Comparison of ENCODE assay signal across 17 cellular contexts in the genomic region with DNA sequence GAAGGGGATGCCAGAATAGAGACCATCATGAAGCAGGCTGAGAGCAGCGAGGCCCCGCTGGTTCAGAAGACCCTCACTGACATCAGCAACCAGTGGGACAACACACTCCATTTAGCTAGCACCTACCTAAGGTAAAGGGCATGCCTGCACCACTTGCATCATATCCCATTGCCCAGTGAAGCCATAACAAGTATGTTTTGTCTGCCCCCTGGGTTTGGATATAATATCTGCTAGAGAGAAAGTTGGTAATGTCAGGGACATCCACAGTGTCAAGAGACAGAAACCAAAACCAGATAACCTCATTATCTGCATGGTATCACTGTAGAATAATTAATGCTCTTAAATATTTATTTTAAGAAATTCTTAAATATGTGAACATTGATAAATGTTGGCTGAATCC.
DNase-seq lines count a peak whose midpoint lies in the region; ATAC-seq, FAIRE-seq and TF ChIP-seq lines count a peak whose summit lies in the region.
"Had no signal": no experiment of that assay in that cellular context is flagged by ENCODE, and none has a peak within 500 bp of the region (broad histone marks: within the 10 kb centered on the region; RNA-seq: fewer than 3 reads in every experiment).

No MANE protein-coding gene starts in this region.

- no peaks in the 10 kb centered on the region for H3K79me2 ChIP-seq in PC-3 (ENCODE audit: low read length)

- H3K27me3 ChIP-seq in BE2C (no peaks in the 10 kb centered on the region), PC-3 (ENCODE audit: low read length) (no peaks in the 10 kb centered on the region), foreskin keratinocyte (no peaks in the 10 kb centered on the region)

- DNase-seq in BE2C = no peak
- no peak for DNase-seq in GM19239 (ENCODE audit: insufficient read length, low spot score)
- no peak for DNase-seq in PC-3
- DNase-seq in foreskin keratinocyte = no peak
- no peak for DNase-seq in glomerular visceral epithelial cell (ENCODE audit: extremely low spot score)
- no peak for DNase-seq in COLO668 (lab: John Stamatoyannopoulos, UW; ENCODE audit: unreplicated experiment)
- DNase-seq: ACHN; CD4-positive, alpha-beta T cell; DMS153; DND-41; EL; H9; KG1 had no signal

- no peaks in the 10 kb centered on the region for H3K9me2 ChIP-seq in PC-3 (replicated peaks; ENCODE audit: low read length)

- intact Hi-C loops in PC-3 (cut with micrococcal nuclease) = no loop called here

- H3K4me1 ChIP-seq in BE2C (no peaks in the 10 kb centered on the region), PC-3 (ENCODE audit: insufficient read depth, low read length) (no peaks in the 10 kb centered on the region), foreskin keratinocyte (no peaks in the 10 kb centered on the region)

- ATAC-seq in PC-3 = 0 out of 2 replicates have a peak, but pooled peaks have one; percentile 31
- ATAC-seq in foreskin keratinocyte = no peak
- ATAC-seq in GM21717 (IDR thresholded peaks at IDR 0.05; ENCODE audit: unreplicated experiment) = no peak

- H3K27ac ChIP-seq in PC-3 (ENCODE audit: low read length) = no peak overlapping the region
- H3K27ac ChIP-seq in foreskin keratinocyte = no peak overlapping the region
- H3K27ac ChIP-seq: C4-2B had no signal

- no peak overlapping the region for H3K4me3 ChIP-seq in BE2C (ENCODE audit: low read depth, low read length)
- H3K4me3 ChIP-seq in PC-3 (ENCODE audit: low read length) = no peak overlapping the region

- H3K36me3 ChIP-seq in BE2C (peaks cover 8% of the 10 kb centered on the region), PC-3 (ENCODE audit: low read depth, low read length) (no peaks in the 10 kb centered on the region)

- no peak overlapping the region for H3K9ac ChIP-seq in PC-3 (ENCODE audit: low read length)

- H3K9me3 ChIP-seq in BE2C (no peaks in the 10 kb centered on the region), PC-3 (ENCODE audit: low read length) (no peaks in the 10 kb centered on the region)

- CTCF ChIA-PET in PC-3 (lab: Charles Lee) = no interaction called here

- peak; percentile 12; the same call in 1 of the 2 replicates for TF ChIP-seq CTCF in BE2C (IDR thresholded peaks at IDR 0.05; ENCODE audit: low read depth, low read length)
- no peak for TF ChIP-seq CTCF in PC-3 (conservative IDR thresholded peaks at IDR 0.05; ENCODE audit: low read depth, low read length)
- peak; percentile 17 for TF ChIP-seq CTCF in foreskin keratinocyte (conservative IDR thresholded peaks at IDR 0.05)

- no peaks in the 10 kb centered on the region for H3F3A ChIP-seq in PC-3 (ENCODE audit: low read length, unreplicated experiment)

- H2AFZ ChIP-seq in PC-3 (ENCODE audit: low read length) = no peak overlapping the region

- POLR2A ChIA-PET in PC-3 (lab: Charles Lee; ENCODE audit: unreplicated experiment) = no interaction called here

- no peaks in the 10 kb centered on the region for H4K20me1 ChIP-seq in PC-3 (ENCODE audit: low read length)

- peak; percentile 23 for FAIRE-seq in GM19239 (lab: Jason Lieb, UNC)
- FAIRE-seq: GM12891, H1 had no signal

- BruUV-seq in PC-3 (replicated peaks; lab: Mats Ljungman, UMichigan) = no TSS peak

- H3K4me2 ChIP-seq in PC-3 (ENCODE audit: low read length) = no peak overlapping the region
